Comparison of ENCODE assay signal across 9 cellular contexts in genomic region chr3:196422976-196423781, GRCh38. TPM values are rescaled to one million over a fixed set of nuclear protein-coding genes. Genes with fewer than 3 reads are reported as not detected.
DNase-seq lines count a peak whose midpoint lies in the region; ATAC-seq and TF ChIP-seq lines count a peak whose summit lies in the region.
"Had no signal": no experiment of that assay in that cellular context is flagged by ENCODE, and none has a peak within 500 bp of the region (broad histone marks: within the 10 kb centered on the region; RNA-seq: fewer than 3 reads in every experiment).

No MANE protein-coding gene starts in this region.

- intact Hi-C loops in HCT116 (cut with micrococcal nuclease) = no loop called here

- no peak for TF ChIP-seq POLR2A in HCT116 (IDR thresholded peaks at IDR 0.05; ENCODE audit: borderline replicate concordance, extremely low read depth, insufficient read depth, insufficient read length)

- H3K36me3 ChIP-seq in HCT116 (ENCODE audit: control insufficient read depth in 1 of 2, insufficient read depth in 2 of 2, low read length in 2 of 2) = no peaks in the 10 kb centered on the region; a peak in 1 of 4 replicates

- DNase-seq in HCT116 (ENCODE audit: low read depth, low spot score) (no peak), NCI-H82 treated with DMSO at 0.1 percent for 48 hours (lab: John Stamatoyannopoulos, UW; ENCODE audit: unreplicated experiment) (peak; percentile 42), glomerular visceral epithelial cell (ENCODE audit: extremely low spot score) (peak; percentile 54), progenitor cell of endocrine pancreas (ENCODE audit: low spot score, unreplicated experiment) (no peak)
- no peak for DNase-seq in stimulated activated CD4-positive, alpha-beta T cell treated with anti-CD3 and anti-CD28 coated beads, Interleukin-4, amount 100 ng/mL, for 1 hour

- ATAC-seq in HCT116 (peak; percentile 30; the same call in 1 of the 2 replicates), HG02884 (IDR thresholded peaks at IDR 0.05; ENCODE audit: unreplicated experiment) (no peak), HG03045 (IDR thresholded peaks at IDR 0.05; ENCODE audit: unreplicated experiment) (no peak), GM19467 (IDR thresholded peaks at IDR 0.05; ENCODE audit: unreplicated experiment) (no peak)

- H3K27ac ChIP-seq in HCT116 (ENCODE audit: low read depth, low read length) = no peak overlapping the region

- H3K4me1 ChIP-seq in HCT116 (ENCODE audit: control insufficient read depth in 1 of 2, insufficient read depth in 2 of 2, low read length in 2 of 2) = no peaks in the 10 kb centered on the region

- H3K9me3 Mint-ChIP-seq in progenitor cell of endocrine pancreas (ENCODE audit: low read depth) = no peaks in the 10 kb centered on the region
- H3K9me3 Mint-ChIP-seq: activated T-helper 1 cell treated with anti-CD3 and anti-CD28 coated beads, Interleukin-12 subunit alpha, Interleukin-12 subunit beta, Interleukin-2, Interleukin-4 antibody, amounts not matched to agents 30 ng/mL and 10 ng/mL and 1 ng/mL, durations not matched to agents 14 hours and 24 hours and 36 hours had no signal

- peak overlapping the region; percentile 84 for H3K27ac Mint-ChIP-seq in progenitor cell of endocrine pancreas
- H3K27ac Mint-ChIP-seq: activated T-helper 1 cell treated with anti-CD3 and anti-CD28 coated beads, Interleukin-12 subunit alpha, Interleukin-12 subunit beta, Interleukin-2, Interleukin-4 antibody, amounts not matched to agents 30 ng/mL and 10 ng/mL and 1 ng/mL, durations not matched to agents 14 hours and 24 hours and 36 hours had no signal

- H3K4me3 ChIP-seq in HCT116 (replicated peaks in 1 of 2; ENCODE audit: low read depth in 1 of 2, low read length in 2 of 2) = no peak overlapping the region

- H3K36me3 Mint-ChIP-seq in progenitor cell of endocrine pancreas (ENCODE audit: insufficient read depth) = peaks cover 12% of the 10 kb centered on the region

- CTCF ChIA-PET in HCT116 (lab: Charles Lee) = no interaction called here

- no peak for TF ChIP-seq RAD21 in HCT116 (IDR thresholded peaks at IDR 0.05; ENCODE audit: low read depth)

- POLR2A ChIA-PET in HCT116 (lab: Charles Lee) = no interaction called here

- H3K4me1 Mint-ChIP-seq in progenitor cell of endocrine pancreas (ENCODE audit: low read depth) = peaks cover 2% of the 10 kb centered on the region

- no peak overlapping the region for H3K4me2 ChIP-seq in HCT116 (ENCODE audit: low read length)

- no peak for TF ChIP-seq CTCF in HCT116 (IDR thresholded peaks at IDR 0.05 in 2 of 3, conservative IDR thresholded peaks at IDR 0.05 in 1 of 3; ENCODE audit: borderline replicate concordance in 1 of 3, insufficient read depth in 1 of 3, low read depth in 2 of 3, low read length in 2 of 3)
- no peak for TF ChIP-seq CTCF in progenitor cell of endocrine pancreas (IDR thresholded peaks at IDR 0.05; ENCODE audit: unreplicated experiment)

- no peak overlapping the region for H3K9ac ChIP-seq in HCT116 (ENCODE audit: low read length)

- BruUV-seq in HCT116 (replicated peaks; lab: Mats Ljungman, UMichigan) = no TSS peak

- H4K20me1 ChIP-seq in HCT116 (ENCODE audit: insufficient read depth) = no peaks in the 10 kb centered on the region; the same call in 1 of the 2 replicates

- no peak overlapping the region for H2AFZ ChIP-seq in HCT116 (ENCODE audit: low read depth, low read length, poor library complexity, severe bottlenecking)

- no peak overlapping the region for H3K4me3 Mint-ChIP-seq in progenitor cell of endocrine pancreas (ENCODE audit: low read depth)
- H3K4me3 Mint-ChIP-seq: activated T-helper 1 cell treated with anti-CD3 and anti-CD28 coated beads, Interleukin-12 subunit alpha, Interleukin-12 subunit beta, Interleukin-2, Interleukin-4 antibody, amounts not matched to agents 30 ng/mL and 10 ng/mL and 1 ng/mL, durations not matched to agents 14 hours and 24 hours and 36 hours had no signal

- RAD21 ChIA-PET in HCT116 (lab: Charles Lee; ENCODE audit: low non-redundant PET in 1 of 2, low total read pairs in 2 of 2, uncharacterized antibody in 2 of 2, unreplicated experiment in 2 of 2) = no interaction called here

- H3K9me2 ChIP-seq in HCT116 (ENCODE audit: insufficient read depth) = no peaks in the 10 kb centered on the region

- H3K9me3 ChIP-seq in HCT116 (ENCODE audit: control insufficient read depth in 1 of 2, insufficient read depth in 1 of 2, low read depth in 1 of 2, low read length in 2 of 2) = no peaks in the 10 kb centered on the region

- H3K27me3 Mint-ChIP-seq in progenitor cell of endocrine pancreas = no peaks in the 10 kb centered on the region

- H3K27me3 ChIP-seq in HCT116 (ENCODE audit: insufficient read depth, low read length) = no peaks in the 10 kb centered on the region

- H3K79me2 ChIP-seq in HCT116 (ENCODE audit: insufficient read depth, low read length) = peaks cover 96% of the 10 kb centered on the region

TF ChIP-seq in HCT116, 20 proteins besides CTCF, POLR2A, EP300 and RAD21:
- TF ChIP-seq CEBPB (IDR thresholded peaks at IDR 0.05; ENCODE audit: low read depth) (no peak), CBX3 (IDR thresholded peaks at IDR 0.05; ENCODE audit: low read depth) (no peak), SRF (IDR thresholded peaks at IDR 0.05; ENCODE audit: low read depth) (no peak), JUND (IDR thresholded peaks at IDR 0.05) (no peak), EZH2 (IDR thresholded peaks at IDR 0.05) (no peak), EGR1 (IDR thresholded peaks at IDR 0.05; ENCODE audit: low read depth) (no peak), FOSL1 (IDR thresholded peaks at IDR 0.05; ENCODE audit: low read depth) (no peak), EZH2phosphoT487 (IDR thresholded peaks at IDR 0.05; ENCODE audit: borderline replicate concordance) (no peak), ZFX (IDR thresholded peaks at IDR 0.05) (no peak)
- TF ChIP-seq, protein P1, sequence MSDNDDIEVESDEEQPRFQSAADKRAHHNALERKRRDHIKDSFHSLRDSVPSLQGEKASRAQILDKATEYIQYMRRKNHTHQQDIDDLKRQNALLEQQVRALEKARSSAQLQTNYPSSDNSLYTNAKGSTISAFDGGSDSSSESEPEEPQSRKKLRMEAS (IDR thresholded peaks at IDR 0.05) = no peak

RNA-seq across cellular contexts. Expression of gene UBXN7, which starts 9.0 kb away (rescaled TPM):
- total RNA-seq in HCT116 (2021; ENCODE audit: unreplicated experiment) (67.0 TPM), progenitor cell of endocrine pancreas (90.6 and 102 TPM in 2 replicates)
- 8.9 and 14.7 TPM in 2 replicates for polyA plus RNA-seq in HCT116 (2012)

Comparison
In these comparisons a context has a peak if more than half of its experiments do, and no peak if none do; other contexts are left out.
1. DNase-seq: peak in NCI-H82 treated with DMSO at 0.1 percent for 48 hours (single experiment) and glomerular visceral epithelial cell (single experiment); none in HCT116 (single experiment), progenitor cell of endocrine pancreas (single experiment) and stimulated activated CD4-positive, alpha-beta T cell treated with anti-CD3 and anti-CD28 coated beads, Interleukin-4, amount 100 ng/mL, for 1 hour (single experiment).